ENCODE assay signal across 7 cellular contexts in genomic region chr11:6473481-6474422, GRCh38. TPM values are rescaled to one million over a fixed set of nuclear protein-coding genes. Genes with fewer than 3 reads are reported as not detected.
DNase-seq lines count a peak whose midpoint lies in the region; ATAC-seq, FAIRE-seq and TF ChIP-seq lines count a peak whose summit lies in the region.

Gene TRIM3 (minus strand): TSS chr11:6473941. CDS start chr11:6465695, 8,246 bp downstream.

- H4K20me1 ChIP-seq in keratinocyte (ENCODE audit: control insufficient read depth, extremely low read depth, insufficient read depth, low read length) = no peaks in the 10 kb centered on the region

- H3K27me3 ChIP-seq in keratinocyte (ENCODE audit: control insufficient read depth, extremely low read depth, insufficient read depth, low read length) = no peaks in the 10 kb centered on the region

- H3K36me3 Mint-ChIP-seq in central memory CD8-positive, alpha-beta T cell (ENCODE audit: insufficient read depth) = peaks cover 21% of the 10 kb centered on the region

- peaks cover 19% of the 10 kb centered on the region for H3K4me1 Mint-ChIP-seq in central memory CD8-positive, alpha-beta T cell

- no peak for FAIRE-seq in keratinocyte (lab: Jason Lieb, UNC)

- H3K4me3 ChIP-seq in keratinocyte (ENCODE audit: control insufficient read depth in 2 of 3, extremely low read depth in 1 of 3, insufficient read depth in 2 of 3, low read depth in 1 of 3, low read length in 3 of 3) = peak within 1 kb of the TSS; percentile 72 to 84 (median 84)

- peak within 1 kb of the TSS; percentile 94 for H3K4me2 ChIP-seq in keratinocyte (ENCODE audit: control insufficient read depth, extremely low read depth, insufficient read depth, low read depth, low read length)

- H3K27ac ChIP-seq in keratinocyte (ENCODE audit: control insufficient read depth, insufficient read depth, low read length) = peak within 1 kb of the TSS; percentile 78

- peak within 1 kb of the TSS; percentile 80 for H3K9ac ChIP-seq in keratinocyte (ENCODE audit: control insufficient read depth, extremely low read depth, insufficient read depth, low read length)

- H2AFZ ChIP-seq in keratinocyte (ENCODE audit: control insufficient read depth, low read length) = peak within 1 kb of the TSS; percentile 93

- dilution Hi-C loops in keratinocyte (cut with MboI; ENCODE audit: extremely low pct_ligation_motif_present, low sequenced_read_pairs) = no loop called here

- H3K9me3 Mint-ChIP-seq in central memory CD8-positive, alpha-beta T cell = no peaks in the 10 kb centered on the region

- H3K4me1 ChIP-seq in keratinocyte (ENCODE audit: control insufficient read depth, extremely low read depth, insufficient read depth, low read length) = peaks cover 20% of the 10 kb centered on the region

- TF ChIP-seq CTCF in keratinocyte (optimal IDR thresholded peaks at IDR 0.05 in 1 of 3, IDR thresholded peaks at IDR 0.05 in 1 of 3, conservative IDR thresholded peaks at IDR 0.05 in 1 of 3; ENCODE audit: extremely low read depth in 1 of 3, insufficient read depth in 2 of 3, low read length in 3 of 3) = peak; percentile 31 to 42 (median 41)

- peak within 1 kb of the TSS; percentile 77 for H3K27ac Mint-ChIP-seq in central memory CD8-positive, alpha-beta T cell (ENCODE audit: low read depth)

- H3K27me3 Mint-ChIP-seq in central memory CD8-positive, alpha-beta T cell = no peaks in the 10 kb centered on the region

- peak; percentile 60 for DNase-seq in NCI-H2171 (lab: John Stamatoyannopoulos, UW)
- peak; percentile 35 for DNase-seq in activated CD4-positive, CD25-positive, alpha-beta regulatory T cell treated with anti-CD3 and anti-CD28 coated beads, Interleukin-2, amount 50 U/mL, for 16 hours (ENCODE audit: low read depth, low spot score)
- peak; percentile 21 to 23 for DNase-seq in central memory CD8-positive, alpha-beta T cell (ENCODE audit: low spot score in 2 of 2)
- peak; percentile 30 for DNase-seq in keratinocyte (ENCODE audit: low read depth, low spot score)
- DNase-seq in stimulated activated CD4-positive, alpha-beta T cell treated with anti-CD3 and anti-CD28 coated beads, Interleukin-12 subunit alpha, Interleukin-12 subunit beta, amount 100 ng/mL, for 48 hours (ENCODE audit: low read depth in 2 of 3, low spot score in 1 of 3) = peak; percentile 9 to 61 (median 13)

- H3K4me3 Mint-ChIP-seq in central memory CD8-positive, alpha-beta T cell = peak within 1 kb of the TSS; percentile 85

- H3K9me1 ChIP-seq in keratinocyte (ENCODE audit: control insufficient read depth, extremely low read depth, insufficient read depth, low read length) = no peaks in the 10 kb centered on the region

- H3K36me3 ChIP-seq in keratinocyte (ENCODE audit: control insufficient read depth in 2 of 2, extremely low read depth in 1 of 2, insufficient read depth in 2 of 2, low read length in 2 of 2) = peaks cover 21 to 22% of the 10 kb centered on the region in 2 experiments

- H3K79me2 ChIP-seq in keratinocyte (ENCODE audit: control insufficient read depth, insufficient read depth, low read length) = peaks cover 9% of the 10 kb centered on the region

- ATAC-seq in GM18511 (IDR thresholded peaks at IDR 0.05; ENCODE audit: unreplicated experiment) (peak; percentile 75), HG03039 (IDR thresholded peaks at IDR 0.05; ENCODE audit: unreplicated experiment) (peak; percentile 67)
- peak; percentile 63 for ATAC-seq in central memory CD8-positive, alpha-beta T cell (replicated peaks; ENCODE audit: extremely low read depth, poor library complexity, severe bottlenecking)

- H3K9me3 ChIP-seq in keratinocyte (ENCODE audit: control insufficient read depth, low read depth, low read length) = no peaks in the 10 kb centered on the region

RNA-seq across cellular contexts. Expression of gene TRIM3, which starts in this region (rescaled TPM):
- 9.7 to 12.6 TPM (median 10.3 TPM) in 3 replicates for polyA plus RNA-seq in keratinocyte
- polyA plus RNA-seq in keratinocyte (2011; ENCODE audit: low read depth) = 6.2 TPM
- polyA plus RNA-seq in keratinocyte (2011; cell fraction: cytosol; rRNA removed) = 2.6 and 4.7 TPM in 2 replicates
- 41.9 and 48.6 TPM in 2 replicates for polyA plus RNA-seq in keratinocyte (2011; cell fraction: nucleus; rRNA removed)
- polyA plus RNA-seq in keratinocyte (2012; ENCODE audit: low replicate concordance) = 9.7 and 10.4 TPM in 2 replicates
- polyA minus RNA-seq in keratinocyte = 9.5 to 14.6 TPM (median 10.5 TPM) in 3 replicates
- 19.6 TPM for polyA minus RNA-seq in keratinocyte (2011; cell fraction: cytosol; rRNA and poly(A)+ RNA removed)
- 21.0 and 21.7 TPM in 2 replicates for polyA minus RNA-seq in keratinocyte (2011; cell fraction: nucleus; rRNA and poly(A)+ RNA removed)

Comparison
In these comparisons a context has a peak if more than half of its experiments do, and no peak if none do; other contexts are left out.
1. Peak in every context shown above with its lines: DNase-seq, ATAC-seq, H3K4me3 ChIP-seq and H3K27ac ChIP-seq.